26 cellular contexts compared by ENCODE assay signal in the genomic region with DNA sequence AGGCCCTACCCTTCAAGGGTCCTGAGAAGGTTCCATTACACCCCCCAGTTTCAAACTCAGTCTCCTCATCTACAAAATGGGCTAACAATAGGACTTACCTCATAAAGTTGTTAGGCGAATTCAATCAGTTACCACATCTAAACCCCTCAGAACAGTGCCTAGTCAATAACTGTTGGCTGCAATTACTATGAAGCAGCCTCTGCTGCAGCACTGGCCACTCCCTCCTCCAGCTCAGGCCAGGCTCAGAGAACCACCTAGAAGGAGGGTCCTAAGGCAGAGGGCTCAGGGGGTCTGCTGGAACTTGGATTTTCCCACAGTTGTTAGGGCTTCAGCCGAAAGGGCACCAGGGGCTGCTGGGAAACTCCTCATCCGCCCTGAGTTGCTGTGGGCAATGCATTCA. TPM values are rescaled to one million over a fixed set of nuclear protein-coding genes. Genes with fewer than 3 reads are reported as not detected.
"Had no signal": no experiment of that assay in that cellular context is flagged by ENCODE, and none has a peak within 500 bp of the region (broad histone marks: within the 10 kb centered on the region; RNA-seq: fewer than 3 reads in every experiment).

No MANE protein-coding gene starts in this region.

- H3K9me3 Mint-ChIP-seq: activated B cell treated with CpG ODN at 0.5 μM for 24 hours; activated CD8-positive, alpha-beta T cell treated with anti-CD3 and anti-CD28 coated beads for 36 hours; activated T-cell treated with anti-CD3 and anti-CD28 coated beads, Interleukin-2, amount 50 U/mL, for 4 hours; activated T-helper 17 cell treated with anti-CD3 and anti-CD28 coated beads, Interleukin-2, amount 50 U/mL, for 72 hours; central memory CD8-positive, alpha-beta T cell; memory B cell; naive thymus-derived CD8-positive, alpha-beta T cell; neural progenitor cell; stimulated activated effector memory CD8-positive, alpha-beta T cell treated with anti-CD3 and anti-CD28 coated beads, Interleukin-12 subunit alpha, Interleukin-12 subunit beta, amount 100 ng/mL, for 72 hours; stimulated activated naive CD8-positive, alpha-beta T cell treated with anti-CD3 and anti-CD28 coated beads, Interleukin-15, Interleukin-2, amounts not matched to agents 100 ng/mL and 50 ng/mL, for 24 hours; T-helper 2 cell treated with Interferon-gamma antibody and Interleukin-4, amounts not matched to agents 5 μg/mL and 100 μg/mL, for 36 hours had no signal

- H3K9me3 ChIP-seq: breast epithelium, sigmoid colon, thyroid gland, upper lobe of right lung had no signal

- H3K4me3 Mint-ChIP-seq: activated B cell treated with CpG ODN at 0.5 μM for 24 hours; activated CD8-positive, alpha-beta T cell treated with anti-CD3 and anti-CD28 coated beads for 36 hours; activated T-cell treated with anti-CD3 and anti-CD28 coated beads, Interleukin-2, amount 50 U/mL, for 4 hours; activated T-helper 17 cell treated with anti-CD3 and anti-CD28 coated beads, Interleukin-2, amount 50 U/mL, for 72 hours; central memory CD8-positive, alpha-beta T cell; memory B cell; neural progenitor cell; stimulated activated effector memory CD8-positive, alpha-beta T cell treated with anti-CD3 and anti-CD28 coated beads, Interleukin-12 subunit alpha, Interleukin-12 subunit beta, amount 100 ng/mL, for 72 hours; stimulated activated naive CD8-positive, alpha-beta T cell treated with anti-CD3 and anti-CD28 coated beads, Interleukin-15, Interleukin-2, amounts not matched to agents 100 ng/mL and 50 ng/mL, for 24 hours; T-helper 2 cell treated with Interferon-gamma antibody and Interleukin-4, amounts not matched to agents 5 μg/mL and 100 μg/mL, for 36 hours had no signal

- DNase-seq: activated B cell treated with CpG ODN at 0.5 μM for 24 hours; activated CD4-positive, alpha-beta T cell treated with anti-CD3 and anti-CD28 coated beads, Interleukin-2, amount 50 U/mL, for 1 hour; activated CD8-positive, alpha-beta T cell treated with anti-CD3 and anti-CD28 coated beads for 36 hours; activated gamma-delta T cell treated with Interleukin-2 at 50 U/mL for 16 hours; activated naive CD4-positive, alpha-beta T cell treated with anti-CD3 and anti-CD28 coated beads, Interleukin-2, amount 50 U/mL, for 16 hours; activated T-cell treated with anti-CD3 and anti-CD28 coated beads, Interleukin-2, amount 50 U/mL, for 4 hours; amygdala; effector memory CD4-positive, alpha-beta T cell; foreskin fibroblast; midbrain; naive thymus-derived CD8-positive, alpha-beta T cell; sigmoid colon; small intestine; stimulated activated CD4-positive, alpha-beta T cell treated with anti-CD3 and anti-CD28 coated beads, Interleukin-4, amount 100 ng/mL, for 24 hours; substantia nigra; T-helper 1 cell; thyroid gland; upper lobe of right lung had no signal

- H3K9ac ChIP-seq: neural progenitor cell had no signal

- H3K36me3 ChIP-seq: breast epithelium, neural progenitor cell, sigmoid colon, thyroid gland, upper lobe of right lung had no signal

- H3K27ac Mint-ChIP-seq: activated B cell treated with CpG ODN at 0.5 μM for 24 hours; activated CD8-positive, alpha-beta T cell treated with anti-CD3 and anti-CD28 coated beads for 36 hours; activated T-helper 17 cell treated with anti-CD3 and anti-CD28 coated beads, Interleukin-2, amount 50 U/mL, for 72 hours; memory B cell; naive thymus-derived CD8-positive, alpha-beta T cell; neural progenitor cell; stimulated activated naive CD8-positive, alpha-beta T cell treated with anti-CD3 and anti-CD28 coated beads, Interleukin-15, Interleukin-2, amounts not matched to agents 100 ng/mL and 50 ng/mL, for 24 hours; T-helper 2 cell treated with Interferon-gamma antibody and Interleukin-4, amounts not matched to agents 5 μg/mL and 100 μg/mL, for 36 hours had no signal

- H3K4me1 Mint-ChIP-seq: activated T-helper 17 cell treated with anti-CD3 and anti-CD28 coated beads, Interleukin-2, amount 50 U/mL, for 72 hours had no signal

- H3K36me3 Mint-ChIP-seq: naive thymus-derived CD8-positive, alpha-beta T cell; neural progenitor cell; stimulated activated effector memory CD8-positive, alpha-beta T cell treated with anti-CD3 and anti-CD28 coated beads, Interleukin-12 subunit alpha, Interleukin-12 subunit beta, amount 100 ng/mL, for 72 hours had no signal

- H3K27ac ChIP-seq: breast epithelium, neural progenitor cell, thyroid gland, upper lobe of right lung had no signal

- H3K4me3 ChIP-seq: breast epithelium, neural progenitor cell, sigmoid colon, thyroid gland, upper lobe of right lung had no signal

- H2AFZ ChIP-seq: neural progenitor cell had no signal

- ATAC-seq: activated CD8-positive, alpha-beta T cell treated with anti-CD3 and anti-CD28 coated beads for 36 hours; activated T-cell treated with anti-CD3 and anti-CD28 coated beads, Interleukin-2, amount 50 U/mL, for 4 hours; activated T-helper 17 cell treated with anti-CD3 and anti-CD28 coated beads, Interleukin-2, amount 50 U/mL, for 72 hours; naive thymus-derived CD8-positive, alpha-beta T cell; stimulated activated effector memory CD8-positive, alpha-beta T cell treated with anti-CD3 and anti-CD28 coated beads, Interleukin-12 subunit alpha, Interleukin-12 subunit beta, amount 100 ng/mL, for 72 hours; upper lobe of right lung had no signal

- H3K27me3 Mint-ChIP-seq: activated B cell treated with CpG ODN at 0.5 μM for 24 hours; activated CD8-positive, alpha-beta T cell treated with anti-CD3 and anti-CD28 coated beads for 36 hours; activated T-helper 17 cell treated with anti-CD3 and anti-CD28 coated beads, Interleukin-2, amount 50 U/mL, for 72 hours; central memory CD8-positive, alpha-beta T cell; memory B cell; stimulated activated naive CD8-positive, alpha-beta T cell treated with anti-CD3 and anti-CD28 coated beads, Interleukin-15, Interleukin-2, amounts not matched to agents 100 ng/mL and 50 ng/mL, for 24 hours had no signal

- H3K27me3 ChIP-seq: breast epithelium, sigmoid colon, thyroid gland, upper lobe of right lung had no signal

- H3K4me2 ChIP-seq: neural progenitor cell had no signal

RNA-seq across cellular contexts. Expression of gene RAB3IL1, which starts 30.7 kb away (rescaled TPM):
- total RNA-seq: activated B cell treated with CpG ODN at 0.5 μM for 24 hours; activated CD8-positive, alpha-beta T cell treated with anti-CD3 and anti-CD28 coated beads for 36 hours; activated T-helper 17 cell treated with anti-CD3 and anti-CD28 coated beads, Interleukin-2, amount 50 U/mL, for 72 hours had no signal
- polyA plus RNA-seq: naive thymus-derived CD8-positive, alpha-beta T cell had no signal

RNA-seq across cellular contexts. Expression of gene FADS2, which starts 58.5 kb away (rescaled TPM):
- total RNA-seq: naive thymus-derived CD8-positive, alpha-beta T cell had no signal
